In the genomic region with DNA sequence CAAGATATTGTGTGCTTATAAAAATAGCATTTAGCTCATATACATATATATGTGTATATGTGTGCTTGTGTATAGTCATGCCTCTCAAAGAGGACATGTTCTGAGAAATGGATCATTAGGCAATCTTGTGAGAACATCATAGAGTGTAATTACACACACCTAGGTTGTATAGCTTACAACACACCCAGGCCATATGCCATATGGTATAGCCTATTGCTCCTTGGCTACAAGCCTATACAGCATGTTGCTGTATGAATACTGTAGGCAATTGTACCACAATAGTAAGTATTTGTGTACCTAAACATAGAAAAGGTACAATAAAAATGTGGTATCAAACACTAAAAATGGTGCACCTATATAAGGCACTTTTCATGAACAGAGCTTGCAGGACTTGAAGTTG, we compare ENCODE assay signal across 18 cellular contexts.
DNase-seq lines count a peak whose midpoint lies in the region; ATAC-seq and TF ChIP-seq lines count a peak whose summit lies in the region.
"Had no signal": no experiment of that assay in that cellular context is flagged by ENCODE, and none has a peak within 500 bp of the region (broad histone marks: within the 10 kb centered on the region; RNA-seq: fewer than 3 reads in every experiment).

No MANE protein-coding gene starts in this region.

- H3K4me3 ChIP-seq in smooth muscle cell: no peak overlapping the region
- H3K4me3 ChIP-seq: BLaER1, GM23248 had no signal

- H3K9me3 ChIP-seq in smooth muscle cell (replicated peaks; ENCODE audit: low read depth): no peaks in the 10 kb centered on the region
- H3K9me3 ChIP-seq: BLaER1 had no signal

- peak; percentile 88 for ATAC-seq in left colon
- no peak for ATAC-seq in GM18868 (IDR thresholded peaks at IDR 0.05; ENCODE audit: unreplicated experiment)
- ATAC-seq: CD8-positive, alpha-beta T cell; HCT116 had no signal

- no peak for TF ChIP-seq CTCF in smooth muscle cell (IDR thresholded peaks at IDR 0.05; ENCODE audit: borderline replicate concordance, insufficient read depth, poor library complexity, severe bottlenecking)

- H3F3A ChIP-seq in smooth muscle cell (ENCODE audit: low read depth): no peaks in the 10 kb centered on the region

- DNase-seq in NCI-H2171 treated with DMSO at 0.1 percent for 48 hours (lab: John Stamatoyannopoulos, UW) (peak; percentile 3), NCI-H2171 (lab: John Stamatoyannopoulos, UW) (no peak), left colon (no peak), smooth muscle cell (lab: John Stamatoyannopoulos, UW; ENCODE audit: unreplicated experiment) (no peak), NCI-H524 treated with DMSO at 0.1 percent for 48 hours (lab: John Stamatoyannopoulos, UW) (no peak), cortex of kidney (lab: John Stamatoyannopoulos, UW) (no peak)
- DNase-seq: Caco-2; CD4-positive, CD25-positive, alpha-beta regulatory T cell; CD8-positive, alpha-beta T cell; DMS153; DND-41; GM23248; H9 had no signal

- peak overlapping the region; percentile 84 for H3K27ac ChIP-seq in smooth muscle cell (ENCODE audit: low read depth)
- H3K27ac ChIP-seq: 22Rv1, BLaER1, C4-2B, GM23248 had no signal

- H3K27me3 ChIP-seq in smooth muscle cell (ENCODE audit: low read depth): no peaks in the 10 kb centered on the region
- H3K27me3 ChIP-seq: BLaER1 had no signal

- H3K4me2 ChIP-seq in smooth muscle cell: peak overlapping the region; percentile 20
- H3K4me2 ChIP-seq: BLaER1 had no signal

- no peak overlapping the region for H3K9ac ChIP-seq in smooth muscle cell (ENCODE audit: low read depth)
- H3K9ac ChIP-seq: BLaER1, GM23248 had no signal

- peaks cover 9% of the 10 kb centered on the region for H3K4me1 ChIP-seq in smooth muscle cell (ENCODE audit: low read depth)
- H3K4me1 ChIP-seq: BLaER1, Caco-2 had no signal

- no peaks in the 10 kb centered on the region for H4K20me1 ChIP-seq in smooth muscle cell (ENCODE audit: low read depth)
- H4K20me1 ChIP-seq: BLaER1 had no signal

- no peaks in the 10 kb centered on the region for H3K79me2 ChIP-seq in smooth muscle cell (ENCODE audit: low read depth)

- no peaks in the 10 kb centered on the region for H3K36me3 ChIP-seq in smooth muscle cell (ENCODE audit: low read depth)
- H3K36me3 ChIP-seq: BLaER1 had no signal

- intact Hi-C loops in left colon (cut with DNase I, micrococcal nuclease): no loop called here

- no peak overlapping the region for H2AFZ ChIP-seq in smooth muscle cell (ENCODE audit: low read depth)
- H2AFZ ChIP-seq: GM23248 had no signal
